ENCODE assay signal across 1 cellular context in the genomic region with DNA sequence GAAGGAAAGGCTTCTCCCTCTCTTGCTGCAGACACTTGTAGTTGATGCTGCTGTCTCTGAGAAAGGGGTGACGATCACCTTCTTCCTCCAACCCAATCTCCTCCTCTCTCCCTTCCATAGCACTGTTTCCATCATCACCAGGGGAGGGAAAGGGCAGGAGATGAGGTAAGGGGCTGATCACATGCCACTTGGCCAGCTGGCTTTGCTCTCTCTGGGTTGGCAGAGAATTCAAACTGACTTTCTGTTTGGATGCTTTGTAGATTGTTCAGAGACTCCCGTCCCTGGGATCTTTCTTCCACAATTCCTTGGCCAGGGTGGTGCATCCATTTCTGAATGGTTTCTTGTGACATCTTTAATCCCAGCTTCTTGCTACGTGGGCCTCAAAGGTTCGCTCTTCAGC.
TF ChIP-seq lines count a peak whose summit lies in the region.

No MANE protein-coding gene starts in this region.

TF ChIP-seq in IMR-90, 13 proteins besides CTCF, POLR2A, EP300 and RAD21 (continued from another document):
- TF ChIP-seq RFX5 (IDR thresholded peaks at IDR 0.05; ENCODE audit: low read depth, low read length) = no peak
- TF ChIP-seq, protein P1, sequence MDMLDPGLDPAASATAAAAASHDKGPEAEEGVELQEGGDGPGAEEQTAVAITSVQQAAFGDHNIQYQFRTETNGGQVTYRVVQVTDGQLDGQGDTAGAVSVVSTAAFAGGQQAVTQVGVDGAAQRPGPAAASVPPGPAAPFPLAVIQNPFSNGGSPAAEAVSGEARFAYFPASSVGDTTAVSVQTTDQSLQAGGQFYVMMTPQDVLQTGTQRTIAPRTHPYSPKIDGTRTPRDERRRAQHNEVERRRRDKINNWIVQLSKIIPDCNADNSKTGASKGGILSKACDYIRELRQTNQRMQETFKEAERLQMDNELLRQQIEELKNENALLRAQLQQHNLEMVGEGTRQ (IDR thresholded peaks at IDR 0.05; ENCODE audit: low read depth, low read length) = no peak
- no peak for TF ChIP-seq FOS (IDR thresholded peaks at IDR 0.05; ENCODE audit: low read depth, low read length)
